ENCODE assay signal across 16 cellular contexts in genomic region chr1:12495725-12496124, GRCh38.
A peak's percentile ranks its signal among the peaks of the same experiment; 100 is the strongest.
DNase-seq lines count a peak whose midpoint lies in the region; ATAC-seq and TF ChIP-seq lines count a peak whose summit lies in the region.
"Had no signal": no experiment of that assay in that cellular context is flagged by ENCODE, and none has a peak within 500 bp of the region (broad histone marks: within the 10 kb centered on the region; RNA-seq: fewer than 3 reads in every experiment).

No MANE protein-coding gene starts in this region.

- H3K27ac ChIP-seq in Panc1 (ENCODE audit: low read length) (peak overlapping the region; percentile 69; the same call in 1 of the 2 replicates), esophagus muscularis mucosa (replicated peaks in 1 of 4) (peak overlapping the region; percentile 65 to 81 (median 75)), muscle layer of colon (ENCODE audit: low read depth, low read length) (peak overlapping the region; percentile 41), thoracic aorta (peak overlapping the region; percentile 64 to 85), Karpas-422 (ENCODE audit: low read length) (no peak overlapping the region)
- H3K27ac ChIP-seq: HL-60 had no signal

- TF ChIP-seq POLR2A in esophagus muscularis mucosa (IDR thresholded peaks at IDR 0.05; ENCODE audit: low read depth) = no peak

- TF ChIP-seq CTCF in Panc1 (IDR thresholded peaks at IDR 0.05) (no peak), esophagus muscularis mucosa (IDR thresholded peaks at IDR 0.05) (no peak), thoracic aorta (IDR thresholded peaks at IDR 0.05) (no peak)

- POLR2A ChIA-PET in Panc1 (lab: Charles Lee) = no interaction called here

- H4K20me1 ChIP-seq in Karpas-422 (ENCODE audit: insufficient read depth, low read depth, low read length) = no peaks in the 10 kb centered on the region

- intact Hi-C loops in Panc1 (cut with micrococcal nuclease; ENCODE audit: unreplicated experiment) = no loop called here
- intact Hi-C loops in esophagus muscularis mucosa (cut with DNase I) = no loop called here

- H3K9me3 ChIP-seq in Panc1 (ENCODE audit: control insufficient read depth, insufficient read depth, low read depth, low read length) (no peaks in the 10 kb centered on the region), esophagus muscularis mucosa (no peaks in the 10 kb centered on the region), muscle layer of colon (ENCODE audit: low read length) (no peaks in the 10 kb centered on the region), thoracic aorta (no peaks in the 10 kb centered on the region), Karpas-422 (ENCODE audit: low read length) (no peaks in the 10 kb centered on the region)

- H3K4me3 ChIP-seq in Panc1 (ENCODE audit: low read depth in 2 of 2, low read length in 2 of 2) (no peak overlapping the region), esophagus muscularis mucosa (no peak overlapping the region), muscle layer of colon (ENCODE audit: low read depth in 1 of 2, low read length in 2 of 2) (no peak overlapping the region), thoracic aorta (no peak overlapping the region), Karpas-422 (ENCODE audit: low read length) (no peak overlapping the region)

- no peak for TF ChIP-seq EP300 in esophagus muscularis mucosa (IDR thresholded peaks at IDR 0.05)

- H3K9ac ChIP-seq in muscle layer of colon (ENCODE audit: low read length) = no peak overlapping the region
- H3K9ac ChIP-seq in Karpas-422 (ENCODE audit: low read length) = no peak overlapping the region

- no peak for DNase-seq in Panc1 (ENCODE audit: low read depth, low spot score)
- DNase-seq in esophagus muscularis mucosa (ENCODE audit: extremely low spot score) = no peak
- no peak for DNase-seq in thoracic aorta (ENCODE audit: low spot score)
- DNase-seq in SIG-M5 treated with dmso at 0.1 percent for 504 hours (lab: John Stamatoyannopoulos, UW; ENCODE audit: unreplicated experiment) = no peak
- DNase-seq in activated CD4-positive, alpha-beta T cell treated with anti-CD3 and anti-CD28 coated beads for 1 hour = no peak
- DNase-seq in Karpas-422 = no peak
- DNase-seq in activated effector memory CD4-positive, alpha-beta T cell treated with Interleukin-2 at 50 U/mL for 16 hours = no peak
- DNase-seq: activated CD4-positive, alpha-beta T cell treated with anti-CD3 and anti-CD28 coated beads, Interleukin-2, amount 50 U/mL, for 48 hours; activated T-cell treated with anti-CD3 and anti-CD28 coated beads, Interleukin-2, amount 50 U/mL, for 4 hours; DMS153; foreskin melanocyte; NK-92 treated with Interleukin-12 subunit alpha and Interleukin-12 subunit beta, amount 100 ng/mL, for 24 hours; occipital lobe; small intestine had no signal

- H3K27me3 ChIP-seq in Panc1 (ENCODE audit: control insufficient read depth, insufficient read depth, low read length) (no peaks in the 10 kb centered on the region), esophagus muscularis mucosa (no peaks in the 10 kb centered on the region), muscle layer of colon (ENCODE audit: control insufficient read depth in 1 of 2, insufficient read depth in 2 of 2, low read length in 2 of 2) (no peaks in the 10 kb centered on the region), thoracic aorta (replicated peaks; ENCODE audit: insufficient read depth) (no peaks in the 10 kb centered on the region), Karpas-422 (ENCODE audit: low read length) (no peaks in the 10 kb centered on the region)

- WGBS in esophagus muscularis mucosa = 91% methylated on average over 11 of the region's 11 CpGs

- H3K79me2 ChIP-seq in Karpas-422 (ENCODE audit: low read length) = no peaks in the 10 kb centered on the region

- no TSS peak for BruUV-seq in Panc1 (replicated peaks; lab: Mats Ljungman, UMichigan)

- H2AFZ ChIP-seq in Karpas-422 (ENCODE audit: low read length) = no peak overlapping the region

- H3K4me1 ChIP-seq in Panc1 (ENCODE audit: control insufficient read depth, insufficient read depth, low read length) (peaks cover 8% of the 10 kb centered on the region), esophagus muscularis mucosa (peaks cover 25 to 76% (median 70%) of the 10 kb centered on the region in 4 donors), muscle layer of colon (ENCODE audit: insufficient read depth, low read length) (peaks cover 31% of the 10 kb centered on the region), thoracic aorta (ENCODE audit: control insufficient read depth in 1 of 2, low read depth in 2 of 2) (peaks cover 25 to 59% of the 10 kb centered on the region in 2 donors), Karpas-422 (ENCODE audit: low read length) (no peaks in the 10 kb centered on the region)

- no peaks in the 10 kb centered on the region for H3K36me3 ChIP-seq in Panc1 (ENCODE audit: control insufficient read depth, insufficient read depth, low read length)
- peaks cover 0 to 40% (median 11%) of the 10 kb centered on the region in 4 donors for H3K36me3 ChIP-seq in esophagus muscularis mucosa
- H3K36me3 ChIP-seq in muscle layer of colon (ENCODE audit: insufficient read depth, low read length) = peaks cover 34% of the 10 kb centered on the region
- no peaks in the 10 kb centered on the region for H3K36me3 ChIP-seq in thoracic aorta
- no peaks in the 10 kb centered on the region for H3K36me3 ChIP-seq in Karpas-422 (ENCODE audit: insufficient read depth, low read length)

- CTCF ChIA-PET in Panc1 (lab: Charles Lee) = no interaction called here

- in situ Hi-C loops in Panc1 (cut with HindIII; ENCODE audit: low pct_unique_long_range_greater_than_20kb, low sequenced_read_pairs) = no loop called here

- no peaks in the 10 kb centered on the region for H3K9me2 ChIP-seq in Karpas-422 (replicated peaks; ENCODE audit: insufficient read depth, low read length)

- no peak; the same call in 1 of the 2 replicates for ATAC-seq in Panc1
- ATAC-seq in thoracic aorta (ENCODE audit: insufficient number of reproducible peaks, low FRiP score, low read depth) = no peak
- ATAC-seq: activated T-cell treated with anti-CD3 and anti-CD28 coated beads, Interleukin-2, amount 50 U/mL, for 4 hours had no signal

- H3K4me2 ChIP-seq in Karpas-422 (ENCODE audit: low read depth, low read length, poor library complexity, severe bottlenecking) = no peak overlapping the region
